ENCODE assay signal across 8 cellular contexts in genomic region chr6:29964904-29965872, GRCh38. TPM values are rescaled to one million over a fixed set of nuclear protein-coding genes. Genes with fewer than 3 reads are reported as not detected.
DNase-seq lines count a peak whose midpoint lies in the region; ATAC-seq and TF ChIP-seq lines count a peak whose summit lies in the region.

No MANE protein-coding gene starts in this region.

- no peaks in the 10 kb centered on the region for H3K9me3 Mint-ChIP-seq in progenitor cell of endocrine pancreas (ENCODE audit: low read depth)

- H3K4me1 Mint-ChIP-seq in progenitor cell of endocrine pancreas (ENCODE audit: low read depth) = peaks cover 40% of the 10 kb centered on the region

- H3K9me3 ChIP-seq in left ventricle myocardium inferior (replicated peaks) = no peaks in the 10 kb centered on the region

- no peaks in the 10 kb centered on the region for H3K27me3 ChIP-seq in left ventricle myocardium inferior (ENCODE audit: low read depth)

- intact Hi-C loops in left ventricle myocardium inferior (cut with micrococcal nuclease) = no loop called here

- peak overlapping the region; percentile 98 for H3K27ac Mint-ChIP-seq in progenitor cell of endocrine pancreas

- DNase-seq in GM12865 (ENCODE audit: low read depth) (peak; percentile 94), NCI-H1417 treated with DMSO at 0.1 percent for 48 hours (lab: John Stamatoyannopoulos, UW) (peak; percentile 74), SW480 (ENCODE audit: low spot score) (peak; percentile 89), amniotic epithelial cell (ENCODE audit: low read depth) (peak; percentile 87), left ventricle myocardium inferior (peak; percentile 78), progenitor cell of endocrine pancreas (ENCODE audit: low spot score, unreplicated experiment) (no peak), cortex of kidney (lab: John Stamatoyannopoulos, UW) (no peak)

- H3K36me3 Mint-ChIP-seq in progenitor cell of endocrine pancreas (ENCODE audit: insufficient read depth) = no peaks in the 10 kb centered on the region

- peak; percentile 95 for ATAC-seq in HG02759 (IDR thresholded peaks at IDR 0.05; ENCODE audit: unreplicated experiment)

- H3K4me3 ChIP-seq in GM12865 (ENCODE audit: low read depth, low read length) (peak overlapping the region; percentile 68), left ventricle myocardium inferior (peak overlapping the region; percentile 69)

- H3K36me3 ChIP-seq in left ventricle myocardium inferior = no peaks in the 10 kb centered on the region

- TF ChIP-seq CTCF in GM12865 (IDR thresholded peaks at IDR 0.05; ENCODE audit: insufficient read depth, low read depth, low read length, missing control alignments) (no peak), left ventricle myocardium inferior (IDR thresholded peaks at IDR 0.05; ENCODE audit: borderline replicate concordance) (no peak), progenitor cell of endocrine pancreas (IDR thresholded peaks at IDR 0.05; ENCODE audit: unreplicated experiment) (no peak)

- peak overlapping the region; percentile 75 for H3K4me3 Mint-ChIP-seq in progenitor cell of endocrine pancreas (ENCODE audit: low read depth)

- peak overlapping the region; percentile 93 for H3K27ac ChIP-seq in left ventricle myocardium inferior (replicated peaks)

- peaks cover 54% of the 10 kb centered on the region for H3K4me1 ChIP-seq in left ventricle myocardium inferior

- H3K27me3 Mint-ChIP-seq in progenitor cell of endocrine pancreas = no peaks in the 10 kb centered on the region

RNA-seq across cellular contexts. Expression of gene HLA-A, which starts 22.9 kb away (rescaled TPM):
- total RNA-seq in left ventricle myocardium inferior (252 TPM), progenitor cell of endocrine pancreas (198 and 204 TPM in 2 replicates)

Comparison
In these comparisons a context has a peak if more than half of its experiments do, and no peak if none do; other contexts are left out.
1. DNase-seq: peak in GM12865 (single experiment), NCI-H1417 treated with DMSO at 0.1 percent for 48 hours (single experiment), SW480 (single experiment), amniotic epithelial cell (single experiment) and left ventricle myocardium inferior (single experiment); none in progenitor cell of endocrine pancreas (single experiment) and cortex of kidney (single experiment).